Comparison of ENCODE assay signal across 8 cellular contexts in genomic region chr6:33702345-33702977, GRCh38. TPM values are rescaled to one million over a fixed set of nuclear protein-coding genes. Genes with fewer than 3 reads are reported as not detected.
DNase-seq lines count a peak whose midpoint lies in the region; ATAC-seq and TF ChIP-seq lines count a peak whose summit lies in the region.

No MANE protein-coding gene starts in this region.

- H3K27me3 Mint-ChIP-seq in MCF 10A (ENCODE audit: insufficient read depth, unreplicated experiment), result no peaks in the 10 kb centered on the region

- no peak for ATAC-seq in GM18502 (IDR thresholded peaks at IDR 0.05; ENCODE audit: poor library complexity, unreplicated experiment)

- no peaks in the 10 kb centered on the region for H3K27me3 ChIP-seq in breast epithelium
- no peaks in the 10 kb centered on the region for H3K27me3 ChIP-seq in transverse colon

- peaks cover 37% of the 10 kb centered on the region for H3K36me3 Mint-ChIP-seq in MCF 10A (ENCODE audit: insufficient read depth, unreplicated experiment)

- no peak overlapping the region for H3K27ac ChIP-seq in breast epithelium
- no peak overlapping the region for H3K27ac ChIP-seq in transverse colon

- H3K4me1 Mint-ChIP-seq in MCF 10A (ENCODE audit: insufficient read depth, unreplicated experiment), result peaks cover 25% of the 10 kb centered on the region

- CTCF ChIA-PET in MCF 10A (lab: Yijun Ruan, JAX), result interaction anchor here (0.6 to 4.0 kb wide), 13 partner anchors 9 to 245 kb away, joined by 3 to 71 read pairs (median 5); partner anchors contain the start of gene UQCC2

- peaks cover 0 to 14% of the 10 kb centered on the region in 2 donors for H3K4me1 ChIP-seq in breast epithelium
- H3K4me1 ChIP-seq in transverse colon, result peaks cover 0 to 3% (median 0%) of the 10 kb centered on the region in 4 donors

- POLR2A ChIA-PET in MCF 10A (lab: Yijun Ruan, JAX), result interaction anchor here (0.7 to 1.3 kb wide), 3 partner anchors 19 to 126 kb away, joined by 3 to 7 read pairs (median 3); no protein-coding TSS in a partner anchor

- BruUV-seq in MCF 10A (replicated peaks; lab: Mats Ljungman, UMichigan), result no TSS peak

- in situ Hi-C loops in transverse colon (cut with MboI; ENCODE audit: low pct_ligation_motif_present in 1 of 4, low pct_unique_long_range_greater_than_20kb in 1 of 4, low sequenced_read_pairs in 3 of 4), result loop anchor here in 3 of 4 donors (5.0 to 10.0 kb wide), 2 partner anchors 115 to 118 kb away; partner anchors contain the start of gene BAK1 (in 1 of the 3)

- no peaks in the 10 kb centered on the region for H3K9me3 ChIP-seq in breast epithelium
- no peaks in the 10 kb centered on the region for H3K9me3 ChIP-seq in transverse colon

- TF ChIP-seq POLR2A in breast epithelium (IDR thresholded peaks at IDR 0.05) (no peak), transverse colon (IDR thresholded peaks at IDR 0.05) (no peak)

- no peak overlapping the region for H3K4me3 Mint-ChIP-seq in MCF 10A (ENCODE audit: unreplicated experiment)

- H3K36me3 ChIP-seq in breast epithelium, result no peaks in the 10 kb centered on the region
- peaks cover 0 to 7% (median 0%) of the 10 kb centered on the region in 4 donors for H3K36me3 ChIP-seq in transverse colon

- TF ChIP-seq EP300 in transverse colon (IDR thresholded peaks at IDR 0.05; ENCODE audit: low read depth), result no peak

- intact Hi-C loops in MCF 10A (cut with micrococcal nuclease) (loop anchor here (10.0 kb wide), 1 partner anchor 278 kb away; the partner anchor contains the start of gene SYNGAP1), breast epithelium (cut with DNase I; ENCODE audit: low total_unique reads) (no loop called here), transverse colon (cut with DNase I; ENCODE audit: low total_unique reads) (loop anchor here (5.0 kb wide), 1 partner anchor 115 kb away; no protein-coding TSS in a partner anchor)

- H3K9me3 Mint-ChIP-seq in MCF 10A (ENCODE audit: unreplicated experiment), result no peaks in the 10 kb centered on the region

- 67 to 80% methylated on average over 1 of the region's 1 CpG for WGBS in transverse colon (ENCODE audit: low coverage in 1 of 2), 2 donors

- H3K4me3 ChIP-seq in breast epithelium (no peak overlapping the region), transverse colon (no peak overlapping the region)

- H3K27ac Mint-ChIP-seq in MCF 10A (ENCODE audit: low read depth, unreplicated experiment), result no peak overlapping the region

- peak; percentile 43 for TF ChIP-seq CTCF in MCF 10A (IDR thresholded peaks at IDR 0.05; ENCODE audit: unreplicated experiment)
- TF ChIP-seq CTCF in breast epithelium (IDR thresholded peaks at IDR 0.05), result peak in 1 of 3 donors; percentile 50
- peak; percentile 41 to 64 (median 55) for TF ChIP-seq CTCF in transverse colon (IDR thresholded peaks at IDR 0.05)

- DNase-seq in MCF 10A (ENCODE audit: unreplicated experiment), result peak; percentile 68
- DNase-seq in breast epithelium (ENCODE audit: low spot score in 2 of 2), result no peak
- DNase-seq in MV-4-11 (lab: John Stamatoyannopoulos, UW), result peak; percentile 54
- DNase-seq in amniotic stem cell (lab: John Stamatoyannopoulos, UW), result peak; percentile 21
- DNase-seq in iris pigment epithelial cell (ENCODE audit: low read depth), result peak; percentile 78
- peak; percentile 43 for DNase-seq in transverse colon
- DNase-seq in NCI-H345 (lab: John Stamatoyannopoulos, UW), result no peak

RNA-seq across cellular contexts. Expression of gene UQCC2, which starts 9.0 kb away (rescaled TPM):
- total RNA-seq in MCF 10A (2022) (122 and 147 TPM in 2 replicates), breast epithelium (10 to 100 TPM in 2 of 3 donors, 1 to 10 TPM in 1; 9.9 to 19.7 (median 19.6) TPM), transverse colon (10 to 100 TPM in 1 of 4 donors, 1 to 10 TPM in 3; 2.8 to 17.6 (median 8.8) TPM)

RNA-seq across cellular contexts. Expression of gene IP6K3, which starts 44.2 kb away (rescaled TPM):
- total RNA-seq in MCF 10A (2022) (0.25 and 1.7 TPM in 2 replicates), breast epithelium (1 to 10 TPM in 1 of 3 donors, under 1 TPM in 2; 0.15 to 4.2 (median 0.66) TPM), transverse colon (1 to 10 TPM in 2 of 4 donors, under 1 TPM in 1, not detected in 1; 1.00 to 2.9 (median 1.9) TPM)

Comparison
In these comparisons a context has a peak if more than half of its experiments do, and no peak if none do; other contexts are left out.
1. DNase-seq: peak in MCF 10A (single experiment), MV-4-11 (single experiment), amniotic stem cell (single experiment), iris pigment epithelial cell (single experiment) and transverse colon (single experiment); none in breast epithelium (0 of 2) and NCI-H345 (single experiment).